In genomic region chr22:24161909-24162308, GRCh38 we compare ENCODE assay signal across 13 cellular contexts. TPM values are rescaled to one million over a fixed set of nuclear protein-coding genes. Genes with fewer than 3 reads are reported as not detected.
DNase-seq lines count a peak whose midpoint lies in the region; ATAC-seq and TF ChIP-seq lines count a peak whose summit lies in the region.
"Had no signal": no experiment of that assay in that cellular context is flagged by ENCODE, and none has a peak within 500 bp of the region (broad histone marks: within the 10 kb centered on the region; RNA-seq: fewer than 3 reads in every experiment).

No MANE protein-coding gene starts in this region.

- H3K9me3 Mint-ChIP-seq in CD4-positive, alpha-beta memory T cell: peaks cover 0 to 2% (median 0%) of the 10 kb centered on the region in 8 donors
- H3K9me3 Mint-ChIP-seq in brain (no peaks in the 10 kb centered on the region), nephron progenitor cell (no peaks in the 10 kb centered on the region), progenitor cell of endocrine pancreas (ENCODE audit: low read depth) (no peaks in the 10 kb centered on the region)
- H3K9me3 Mint-ChIP-seq: CD14-positive monocyte, HFFc6 had no signal

- ATAC-seq in HG02610 (IDR thresholded peaks at IDR 0.05; ENCODE audit: unreplicated experiment) (no peak), left colon (no peak)

- peaks cover 13 to 51% (median 34%) of the 10 kb centered on the region in 4 donors for H3K4me1 Mint-ChIP-seq in CD4-positive, alpha-beta memory T cell
- H3K4me1 Mint-ChIP-seq in brain (peaks cover 40% of the 10 kb centered on the region), nephron progenitor cell (peaks cover 15% of the 10 kb centered on the region), progenitor cell of endocrine pancreas (ENCODE audit: low read depth) (no peaks in the 10 kb centered on the region)

- no peaks in the 10 kb centered on the region for H3K27me3 Mint-ChIP-seq in CD4-positive, alpha-beta memory T cell
- peaks cover 6% of the 10 kb centered on the region for H3K27me3 Mint-ChIP-seq in brain
- no peaks in the 10 kb centered on the region for H3K27me3 Mint-ChIP-seq in nephron progenitor cell (ENCODE audit: low read depth, poor library complexity)
- no peaks in the 10 kb centered on the region for H3K27me3 Mint-ChIP-seq in progenitor cell of endocrine pancreas

- no peaks in the 10 kb centered on the region for H3F3A ChIP-seq in Loucy (ENCODE audit: low read depth)

- H3K4me1 ChIP-seq in CD4-positive, alpha-beta memory T cell (ENCODE audit: insufficient read depth, low read length): peaks cover 29% of the 10 kb centered on the region
- H3K4me1 ChIP-seq in Loucy (ENCODE audit: insufficient read depth, low read length, poor library complexity, severe bottlenecking): peaks cover 41% of the 10 kb centered on the region

- intact Hi-C loops in CD4-positive, alpha-beta memory T cell (cut with micrococcal nuclease): no loop called here
- intact Hi-C loops in left colon (cut with DNase I, micrococcal nuclease): no loop called here

- H4K20me1 ChIP-seq in Loucy (ENCODE audit: insufficient read depth, low read length, poor library complexity, severe bottlenecking): peaks cover 63% of the 10 kb centered on the region

- no peaks in the 10 kb centered on the region for H3K27me3 ChIP-seq in CD4-positive, alpha-beta memory T cell (ENCODE audit: insufficient read depth, low read length)
- H3K27me3 ChIP-seq in Loucy (ENCODE audit: insufficient read depth, low read length, poor library complexity, severe bottlenecking): no peaks in the 10 kb centered on the region

- H3K9me2 ChIP-seq in Loucy (replicated peaks; ENCODE audit: low read depth, low read length): no peaks in the 10 kb centered on the region

- H3K4me2 ChIP-seq in Loucy (ENCODE audit: low read depth, low read length, poor library complexity, severe bottlenecking): peak overlapping the region; percentile 86
- H3K4me2 ChIP-seq: KMS-11, PC-9 had no signal

- H3K36me3 Mint-ChIP-seq in CD4-positive, alpha-beta memory T cell: peaks cover 8 to 53% of the 10 kb centered on the region in 2 donors
- H3K36me3 Mint-ChIP-seq in brain (peaks cover 8% of the 10 kb centered on the region), nephron progenitor cell (ENCODE audit: low read depth) (no peaks in the 10 kb centered on the region), progenitor cell of endocrine pancreas (ENCODE audit: insufficient read depth) (no peaks in the 10 kb centered on the region)

- H2AFZ ChIP-seq in Loucy (ENCODE audit: low read length): no peak overlapping the region
- H2AFZ ChIP-seq: PC-9 had no signal

- TF ChIP-seq CTCF in Loucy (conservative IDR thresholded peaks at IDR 0.05; ENCODE audit: low read length) (no peak), brain (conservative IDR thresholded peaks at IDR 0.05) (no peak), nephron progenitor cell (IDR thresholded peaks at IDR 0.05) (no peak), progenitor cell of endocrine pancreas (IDR thresholded peaks at IDR 0.05; ENCODE audit: unreplicated experiment) (no peak), GM20000 (IDR thresholded peaks at IDR 0.05; ENCODE audit: extremely low read depth, missing control alignments) (no peak)

- no peak overlapping the region for H3K4me3 Mint-ChIP-seq in CD4-positive, alpha-beta memory T cell
- peak overlapping the region in 1 of 5 experiments; percentile 56 for H3K4me3 Mint-ChIP-seq in brain
- no peak overlapping the region for H3K4me3 Mint-ChIP-seq in nephron progenitor cell
- no peak overlapping the region for H3K4me3 Mint-ChIP-seq in progenitor cell of endocrine pancreas (ENCODE audit: low read depth)
- H3K4me3 Mint-ChIP-seq: CD14-positive monocyte, HFFc6 had no signal

- no peaks in the 10 kb centered on the region for H3K9me3 ChIP-seq in CD4-positive, alpha-beta memory T cell (ENCODE audit: control insufficient read depth in 1 of 2, low read length in 2 of 2)
- H3K9me3 ChIP-seq in Loucy (ENCODE audit: insufficient read depth, low read depth, low read length): no peaks in the 10 kb centered on the region

- H3K9ac ChIP-seq in Loucy (ENCODE audit: low read depth, low read length, poor library complexity, severe bottlenecking): no peak overlapping the region
- H3K9ac ChIP-seq: KMS-11 had no signal

- CTCF ChIA-PET in CD4-positive, alpha-beta memory T cell (lab: Charles Lee; ENCODE audit: partially characterized antibody): interaction anchor here (0.8 to 1.5 kb wide), 2 partner anchors 29 to 54 kb away, joined by 3 to 4 read pairs; no protein-coding TSS in a partner anchor

- POLR2A ChIA-PET in CD4-positive, alpha-beta memory T cell (lab: Charles Lee; ENCODE audit: partially characterized antibody): no interaction called here

- H3K79me2 ChIP-seq in Loucy (ENCODE audit: insufficient read depth, low read length): peaks cover 73% of the 10 kb centered on the region

- no peak overlapping the region for H3K4me3 ChIP-seq in CD4-positive, alpha-beta memory T cell (ENCODE audit: low read length in 2 of 2)
- no peak overlapping the region for H3K4me3 ChIP-seq in Loucy (ENCODE audit: low read length, poor library complexity, severe bottlenecking)
- H3K4me3 ChIP-seq: PC-9 had no signal

- peak overlapping the region in 6 of 7 donors; percentile 42 to 86 (median 74) for H3K27ac Mint-ChIP-seq in CD4-positive, alpha-beta memory T cell
- H3K27ac Mint-ChIP-seq in brain (peak overlapping the region; percentile 70 to 83 (median 76)), nephron progenitor cell (peak overlapping the region; percentile 59), progenitor cell of endocrine pancreas (no peak overlapping the region)

- H3K27ac ChIP-seq in CD4-positive, alpha-beta memory T cell (ENCODE audit: low read depth, low read length): no peak overlapping the region
- H3K27ac ChIP-seq: KMS-11, PC-9 had no signal

- no peak for DNase-seq in CD4-positive, alpha-beta memory T cell
- DNase-seq in nephron progenitor cell (no peak), left colon (no peak), progenitor cell of endocrine pancreas (ENCODE audit: low spot score, unreplicated experiment) (no peak), GM20000 (ENCODE audit: low spot score) (no peak)
- DNase-seq: HFFc6, mesenchymal stem cell, PC-9 had no signal

- peaks cover 46% of the 10 kb centered on the region for H3K36me3 ChIP-seq in CD4-positive, alpha-beta memory T cell (ENCODE audit: insufficient read depth, low read length)
- peaks cover 59% of the 10 kb centered on the region; the same call in 1 of the 2 replicates for H3K36me3 ChIP-seq in Loucy (ENCODE audit: insufficient read depth, low read length)

RNA-seq across cellular contexts. Expression of gene SUSD2, which starts 19.4 kb away (rescaled TPM):
- under 1 TPM; 0.44 to 0.52 TPM for total RNA-seq in CD4-positive, alpha-beta memory T cell
- under 1 TPM in 1 of 2 donors, not detected in 1; 0.05 TPM for polyA plus RNA-seq in CD4-positive, alpha-beta memory T cell
- polyA plus RNA-seq in brain (ENCODE audit: insufficient read depth, low read depth, low replicate concordance): 2.7 TPM
- total RNA-seq in left colon: 1 to 10 TPM; 1.9 to 2.7 TPM
- 0.75 and 0.79 TPM in 2 replicates for total RNA-seq in progenitor cell of endocrine pancreas
- polyA plus RNA-seq: CD14-positive monocyte had no signal
